ENCODE assay signal across 24 cellular contexts in the genomic region with DNA sequence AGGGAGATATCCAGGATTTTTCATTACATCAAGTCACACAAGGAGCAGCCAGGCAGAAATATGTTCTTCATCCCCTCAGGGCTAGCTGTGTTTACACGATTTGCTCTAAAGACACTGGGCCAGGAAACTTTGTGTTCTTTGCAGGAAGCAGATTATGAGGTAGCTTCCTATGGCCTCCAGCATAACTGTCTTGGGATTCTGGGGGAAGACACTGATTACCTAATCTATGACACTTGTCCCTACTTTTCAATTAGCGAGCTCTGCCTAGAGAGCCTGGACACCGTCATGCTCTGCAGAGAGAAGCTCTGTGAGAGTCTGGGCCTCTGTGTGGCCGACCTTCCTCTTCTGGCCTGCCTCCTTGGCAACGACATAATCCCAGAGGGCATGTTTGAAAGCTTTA. TPM values are rescaled to one million over a fixed set of nuclear protein-coding genes. Genes with fewer than 3 reads are reported as not detected.
A peak's percentile ranks its signal among the peaks of the same experiment; 100 is the strongest.
DNase-seq lines count a peak whose midpoint lies in the region; ATAC-seq and TF ChIP-seq lines count a peak whose summit lies in the region.
"Had no signal": no experiment of that assay in that cellular context is flagged by ENCODE, and none has a peak within 500 bp of the region (broad histone marks: within the 10 kb centered on the region; RNA-seq: fewer than 3 reads in every experiment).

No MANE protein-coding gene starts in this region.

- CTCF ChIA-PET in Caco-2 (lab: Charles Lee) (no interaction called here), WTC11 (lab: Charles Lee) (no interaction called here)

- TF ChIP-seq CTCF in Caco-2 (IDR thresholded peaks at IDR 0.05; ENCODE audit: insufficient read depth in 1 of 2, low read depth in 1 of 2, low read length in 1 of 2, severe bottlenecking in 1 of 2, unreplicated experiment in 1 of 2) = no peak
- no peak for TF ChIP-seq CTCF in breast epithelium (IDR thresholded peaks at IDR 0.05)
- no peak for TF ChIP-seq CTCF in lower lobe of right lung (IDR thresholded peaks at IDR 0.05)
- no peak for TF ChIP-seq CTCF in thyroid gland (IDR thresholded peaks at IDR 0.05)
- TF ChIP-seq CTCF in WTC11 (IDR thresholded peaks at IDR 0.05) = no peak

- H3K27ac ChIP-seq in breast epithelium = peak overlapping the region; percentile 19 to 80
- H3K27ac ChIP-seq in lower lobe of right lung = peak overlapping the region; percentile 61
- no peak overlapping the region for H3K27ac ChIP-seq in thyroid gland
- H3K27ac ChIP-seq: neural progenitor cell, Peyer's patch, SJSA1, tibial artery, VCaP had no signal

- H3K27me3 ChIP-seq in Caco-2 (replicated peaks; ENCODE audit: control insufficient read depth, insufficient read depth, low read length) = no peaks in the 10 kb centered on the region
- no peaks in the 10 kb centered on the region for H3K27me3 ChIP-seq in breast epithelium
- H3K27me3 ChIP-seq in lower lobe of right lung (ENCODE audit: low read depth) = no peaks in the 10 kb centered on the region
- H3K27me3 ChIP-seq in thyroid gland = no peaks in the 10 kb centered on the region
- H3K27me3 ChIP-seq: neural progenitor cell, Peyer's patch, SJSA1, tibial artery had no signal

- H3K4me3 ChIP-seq in Caco-2 (ENCODE audit: low read depth, low read length) (no peak overlapping the region), breast epithelium (no peak overlapping the region), lower lobe of right lung (no peak overlapping the region), thyroid gland (replicated peaks in 1 of 3) (no peak overlapping the region)
- H3K4me3 ChIP-seq: K562, neural progenitor cell, Peyer's patch, SJSA1, tibial artery had no signal

- no peak for TF ChIP-seq POLR2A in breast epithelium (IDR thresholded peaks at IDR 0.05)
- TF ChIP-seq POLR2A in thyroid gland (IDR thresholded peaks at IDR 0.05) = no peak

- no peaks in the 10 kb centered on the region for H3K9me3 ChIP-seq in Caco-2
- no peaks in the 10 kb centered on the region for H3K9me3 ChIP-seq in breast epithelium
- no peaks in the 10 kb centered on the region for H3K9me3 ChIP-seq in lower lobe of right lung
- no peaks in the 10 kb centered on the region for H3K9me3 ChIP-seq in thyroid gland
- H3K9me3 ChIP-seq: Peyer's patch, SJSA1, tibial artery had no signal

- POLR2A ChIA-PET in Caco-2 (lab: Charles Lee) = no interaction called here
- POLR2A ChIA-PET in WTC11 (lab: Charles Lee) = no interaction called here

- H3K4me1 ChIP-seq in Caco-2 (no peaks in the 10 kb centered on the region), breast epithelium (no peaks in the 10 kb centered on the region), lower lobe of right lung (peaks cover 7% of the 10 kb centered on the region), thyroid gland (peaks cover 0 to 6% of the 10 kb centered on the region in 2 donors)
- H3K4me1 ChIP-seq: SJSA1 had no signal

- BruUV-seq in Caco-2 (replicated peaks; lab: Mats Ljungman, UMichigan) = TSS peak; percentile 19

- no peak overlapping the region for H3K4me3 Mint-ChIP-seq in Caco-2 (ENCODE audit: unreplicated experiment)
- H3K4me3 Mint-ChIP-seq in WTC11 = no peak overlapping the region
- no peak overlapping the region for H3K4me3 Mint-ChIP-seq in activated naive CD8-positive, alpha-beta T cell treated with anti-CD3 and anti-CD28 coated beads, Interleukin-2, amount 50 U/mL, for 24 hours
- H3K4me3 Mint-ChIP-seq: neural progenitor cell; stimulated activated naive CD8-positive, alpha-beta T cell treated with anti-CD3 and anti-CD28 coated beads, Interleukin-15, Interleukin-2, amounts not matched to agents 100 ng/mL and 50 ng/mL, for 24 hours had no signal

- intact Hi-C loops in Caco-2 (cut with micrococcal nuclease; ENCODE audit: unreplicated experiment) (no loop called here), breast epithelium (cut with DNase I; ENCODE audit: low total_unique reads) (no loop called here), lower lobe of right lung (cut with DNase I) (no loop called here), thyroid gland (cut with DNase I) (no loop called here)

- no peaks in the 10 kb centered on the region; the same call in 1 of the 2 replicates for H3K36me3 ChIP-seq in Caco-2 (ENCODE audit: control insufficient read depth, insufficient read depth, low read length)
- no peaks in the 10 kb centered on the region for H3K36me3 ChIP-seq in breast epithelium
- H3K36me3 ChIP-seq in lower lobe of right lung = peaks cover 28% of the 10 kb centered on the region
- peaks cover 0 to 13% of the 10 kb centered on the region in 2 donors for H3K36me3 ChIP-seq in thyroid gland
- H3K36me3 ChIP-seq: neural progenitor cell had no signal

- H3K36me3 Mint-ChIP-seq in Caco-2 (ENCODE audit: insufficient read depth, unreplicated experiment) = peaks cover 31% of the 10 kb centered on the region
- H3K36me3 Mint-ChIP-seq in WTC11 = peaks cover 24% of the 10 kb centered on the region
- peaks cover 36% of the 10 kb centered on the region for H3K36me3 Mint-ChIP-seq in activated naive CD8-positive, alpha-beta T cell treated with anti-CD3 and anti-CD28 coated beads, Interleukin-2, amount 50 U/mL, for 24 hours (ENCODE audit: low read depth)

- ATAC-seq in lower lobe of right lung (peak; percentile 44 to 54), WTC11 (no peak), GM19467 (IDR thresholded peaks at IDR 0.05; ENCODE audit: unreplicated experiment) (no peak)
- ATAC-seq in activated naive CD8-positive, alpha-beta T cell treated with anti-CD3 and anti-CD28 coated beads, Interleukin-2, amount 50 U/mL, for 24 hours = no peak
- ATAC-seq: K562 had no signal

- 70 to 81% methylated on average over 5 of the region's 5 CpGs for WGBS in thyroid gland, 2 donors

- DNase-seq in Caco-2 (no peak), M059J (ENCODE audit: low read depth) (peak; percentile 13), breast epithelium (ENCODE audit: low spot score in 2 of 2) (no peak), lower lobe of right lung (no peak), thyroid gland (no peak), WTC11 (ENCODE audit: low spot score) (no peak)
- no peak for DNase-seq in activated naive CD8-positive, alpha-beta T cell treated with anti-CD3 and anti-CD28 coated beads, Interleukin-2, amount 50 U/mL, for 24 hours
- DNase-seq: effector CD4-positive, alpha-beta T cell; foreskin fibroblast; HCEC 1CT; hypothalamus; NCI-H1436 treated with DMSO at 0.1 percent for 48 hours; NCI-H524; NK-92 treated with Interleukin-12 subunit alpha and Interleukin-12 subunit beta, amount 100 ng/mL, for 24 hours; Peyer's patch; tibial artery had no signal

- no peaks in the 10 kb centered on the region for H3K27me3 Mint-ChIP-seq in Caco-2 (ENCODE audit: insufficient read depth, unreplicated experiment)
- H3K27me3 Mint-ChIP-seq in WTC11 (ENCODE audit: low read depth) = no peaks in the 10 kb centered on the region
- H3K27me3 Mint-ChIP-seq in activated naive CD8-positive, alpha-beta T cell treated with anti-CD3 and anti-CD28 coated beads, Interleukin-2, amount 50 U/mL, for 24 hours = no peaks in the 10 kb centered on the region
- H3K27me3 Mint-ChIP-seq: stimulated activated naive CD8-positive, alpha-beta T cell treated with anti-CD3 and anti-CD28 coated beads, Interleukin-15, Interleukin-2, amounts not matched to agents 100 ng/mL and 50 ng/mL, for 24 hours had no signal

- H3K9me3 Mint-ChIP-seq in Caco-2 (ENCODE audit: unreplicated experiment) (no peaks in the 10 kb centered on the region), WTC11 (no peaks in the 10 kb centered on the region)
- H3K9me3 Mint-ChIP-seq in activated naive CD8-positive, alpha-beta T cell treated with anti-CD3 and anti-CD28 coated beads, Interleukin-2, amount 50 U/mL, for 24 hours = no peaks in the 10 kb centered on the region
- H3K9me3 Mint-ChIP-seq: activated T-helper 2 cell treated with anti-CD3 and anti-CD28 coated beads, Interferon-gamma antibody, Interleukin-2, Interleukin-4, amounts not matched to agents 10 μg/mL and 5 μg/mL and 100 μg/mL, durations not matched to agents 14 hours and 24 hours and 36 hours; neural progenitor cell; stimulated activated naive CD8-positive, alpha-beta T cell treated with anti-CD3 and anti-CD28 coated beads, Interleukin-15, Interleukin-2, amounts not matched to agents 100 ng/mL and 50 ng/mL, for 24 hours had no signal

- H3K4me1 Mint-ChIP-seq in Caco-2 (ENCODE audit: low read depth, unreplicated experiment) (no peaks in the 10 kb centered on the region), WTC11 (peaks cover 19% of the 10 kb centered on the region)
- peaks cover 24% of the 10 kb centered on the region for H3K4me1 Mint-ChIP-seq in activated naive CD8-positive, alpha-beta T cell treated with anti-CD3 and anti-CD28 coated beads, Interleukin-2, amount 50 U/mL, for 24 hours
- H3K4me1 Mint-ChIP-seq: neural progenitor cell had no signal

- H3K27ac Mint-ChIP-seq in Caco-2 (ENCODE audit: unreplicated experiment) (no peak overlapping the region), WTC11 (no peak overlapping the region)
- no peak overlapping the region for H3K27ac Mint-ChIP-seq in activated naive CD8-positive, alpha-beta T cell treated with anti-CD3 and anti-CD28 coated beads, Interleukin-2, amount 50 U/mL, for 24 hours
- H3K27ac Mint-ChIP-seq: activated T-helper 2 cell treated with anti-CD3 and anti-CD28 coated beads, Interferon-gamma antibody, Interleukin-2, Interleukin-4, amounts not matched to agents 10 μg/mL and 5 μg/mL and 100 μg/mL, durations not matched to agents 14 hours and 24 hours and 36 hours; neural progenitor cell; stimulated activated naive CD8-positive, alpha-beta T cell treated with anti-CD3 and anti-CD28 coated beads, Interleukin-15, Interleukin-2, amounts not matched to agents 100 ng/mL and 50 ng/mL, for 24 hours had no signal

RNA-seq across cellular contexts. Expression of gene FAM120B, which starts 11.2 kb away (rescaled TPM):
- total RNA-seq in Caco-2 (2022) = 20.9 and 21.0 TPM in 2 replicates
- 6.9 and 16.1 TPM in 2 replicates for total RNA-seq in M059J (2014; rRNA removed; shearing (Covaris generic))
- 10 to 100 TPM; 28.8 to 35.0 (median 33.8) TPM for total RNA-seq in breast epithelium
- total RNA-seq in lower lobe of right lung = 29.0 TPM
- total RNA-seq in thyroid gland = 10 to 100 TPM; 26.9 to 38.4 (median 27.7) TPM
- 15.2 to 16.8 TPM (median 15.2 TPM) in 3 replicates for total RNA-seq in WTC11 (2021)

RNA-seq across cellular contexts. Expression of gene DLL1, which starts 26.8 kb away (rescaled TPM):
- total RNA-seq in Caco-2 (2022) (6.6 and 8.1 TPM in 2 replicates), breast epithelium (10 to 100 TPM in 2 of 3 donors, 1 to 10 TPM in 1; 3.8 to 26.9 (median 12.3) TPM), lower lobe of right lung (12.9 TPM), thyroid gland (10 to 100 TPM in 3 of 4 donors, 1 to 10 TPM in 1; 6.6 to 14.9 (median 11.5) TPM), WTC11 (2021) (20.6 to 25.3 TPM (median 20.7 TPM) in 3 replicates)
- total RNA-seq in M059J (2014; rRNA removed; shearing (Covaris generic)) = 0.07 and 2.0 TPM in 2 replicates
- total RNA-seq: activated T-helper 2 cell treated with anti-CD3 and anti-CD28 coated beads, Interferon-gamma antibody, Interleukin-2, Interleukin-4, amounts not matched to agents 10 μg/mL and 5 μg/mL and 100 μg/mL, durations not matched to agents 14 hours and 24 hours and 36 hours; K562; T-helper 1 cell treated with Interleukin-12 subunit alpha and Interleukin-12 subunit beta and Interleukin-4 antibody, amounts not matched to agents 30 ng/mL and 1 ng/mL, for 36 hours had no signal

Comparison
In these comparisons a context has a peak if more than half of its experiments do, and no peak if none do; other contexts are left out.
1. H3K27ac ChIP-seq: peak in breast epithelium (2 of 2) and lower lobe of right lung (single experiment); none in thyroid gland (0 of 3).
2. ATAC-seq: peak in lower lobe of right lung (2 of 2); none in WTC11 (single experiment), activated naive CD8-positive, alpha-beta T cell treated with anti-CD3 and anti-CD28 coated beads, Interleukin-2, amount 50 U/mL, for 24 hours (single experiment) and GM19467 (single experiment).